In the genomic region with DNA sequence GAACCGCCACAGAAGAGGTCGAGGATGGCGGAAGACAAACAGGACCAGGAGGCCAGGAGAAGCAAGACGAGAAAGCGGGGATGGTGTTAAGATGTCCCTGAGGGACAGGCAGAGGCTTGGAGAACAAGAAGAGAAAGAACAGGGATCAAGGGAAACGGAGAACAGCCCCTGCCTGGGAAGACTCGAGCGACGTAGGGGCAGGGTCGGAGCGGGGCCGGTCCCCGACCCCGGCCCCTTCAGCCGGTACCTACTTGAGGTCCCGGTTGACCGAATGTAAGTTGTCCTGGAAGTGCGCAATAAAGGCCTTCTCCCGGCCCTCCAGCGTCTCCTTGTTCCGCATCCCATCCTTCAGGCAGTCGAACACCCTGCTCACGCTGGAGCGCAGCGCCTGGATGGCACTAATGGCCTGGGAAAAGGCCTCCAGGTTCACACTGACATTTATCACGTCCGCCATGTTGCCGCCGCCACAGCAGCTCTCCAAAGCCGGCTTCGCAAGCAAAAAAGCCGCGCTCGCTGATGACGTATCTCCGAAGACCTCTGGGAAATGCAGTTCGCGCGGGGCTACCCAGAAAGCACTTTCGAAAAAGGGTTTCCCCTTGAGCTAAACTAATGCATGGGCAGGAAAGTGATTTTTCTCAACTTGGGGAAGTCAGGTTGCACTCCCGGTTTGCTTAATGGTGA, we compare ENCODE assay signal across 1 cellular context.
A peak's percentile ranks its signal among the peaks of the same experiment; 100 is the strongest.
TF ChIP-seq lines count a peak whose summit lies in the region.

A gene with protein sequence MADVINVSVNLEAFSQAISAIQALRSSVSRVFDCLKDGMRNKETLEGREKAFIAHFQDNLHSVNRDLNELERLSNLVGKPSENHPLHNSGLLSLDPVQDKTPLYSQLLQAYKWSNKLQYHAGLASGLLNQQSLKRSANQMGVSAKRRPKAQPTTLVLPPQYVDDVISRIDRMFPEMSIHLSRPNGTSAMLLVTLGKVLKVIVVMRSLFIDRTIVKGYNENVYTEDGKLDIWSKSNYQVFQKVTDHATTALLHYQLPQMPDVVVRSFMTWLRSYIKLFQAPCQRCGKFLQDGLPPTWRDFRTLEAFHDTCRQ (minus strand): TSS at position 477 of the 681 bp plus-strand sequence. CDS start 23 bp downstream, at position 454.

TF ChIP-seq in K562, 482 proteins besides CTCF, POLR2A, EP300 and RAD21 (continued from another document):
- TF ChIP-seq, protein P1, sequence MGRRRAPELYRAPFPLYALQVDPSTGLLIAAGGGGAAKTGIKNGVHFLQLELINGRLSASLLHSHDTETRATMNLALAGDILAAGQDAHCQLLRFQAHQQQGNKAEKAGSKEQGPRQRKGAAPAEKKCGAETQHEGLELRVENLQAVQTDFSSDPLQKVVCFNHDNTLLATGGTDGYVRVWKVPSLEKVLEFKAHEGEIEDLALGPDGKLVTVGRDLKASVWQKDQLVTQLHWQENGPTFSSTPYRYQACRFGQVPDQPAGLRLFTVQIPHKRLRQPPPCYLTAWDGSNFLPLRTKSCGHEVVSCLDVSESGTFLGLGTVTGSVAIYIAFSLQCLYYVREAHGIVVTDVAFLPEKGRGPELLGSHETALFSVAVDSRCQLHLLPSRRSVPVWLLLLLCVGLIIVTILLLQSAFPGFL (CRISPR knock-in tag; IDR thresholded peaks at IDR 0.05) = no peak
- TF ChIP-seq ELF2 (CRISPR knock-in tag; IDR thresholded peaks at IDR 0.05) (no peak), FOXK1 (CRISPR knock-in tag; IDR thresholded peaks at IDR 0.05; ENCODE audit: borderline replicate concordance) (no peak), ZNF41 (CRISPR knock-in tag; conservative IDR thresholded peaks at IDR 0.05) (no peak), ZBED1 (IDR thresholded peaks at IDR 0.05) (no peak), ZNF384 (IDR thresholded peaks at IDR 0.05; ENCODE audit: low read depth, low read length) (peak; percentile 58), MEF2A (IDR thresholded peaks at IDR 0.05; ENCODE audit: control insufficient read depth, low read depth, low read length) (no peak), HDGF (IDR thresholded peaks at IDR 0.05) (no peak), HDAC8 (tag; IDR thresholded peaks at IDR 0.05) (no peak), FOSL1 (tag; conservative IDR thresholded peaks at IDR 0.05) (0 out of 2 replicates have a peak, but pooled peaks have one; percentile 15), ZKSCAN8 (CRISPR knock-in tag; IDR thresholded peaks at IDR 0.05) (0 out of 2 replicates have a peak, but pooled peaks have one; percentile 31), ZNF785 (CRISPR knock-in tag; IDR thresholded peaks at IDR 0.05) (no peak), NCOA1 (IDR thresholded peaks at IDR 0.05; ENCODE audit: low read depth) (no peak), ZNF707 (CRISPR knock-in tag; conservative IDR thresholded peaks at IDR 0.05) (no peak), KDM1A (IDR thresholded peaks at IDR 0.05) (no peak), ZNF124 (CRISPR knock-in tag; IDR thresholded peaks at IDR 0.05) (no peak), HCFC1 (IDR thresholded peaks at IDR 0.05; ENCODE audit: low read depth, low read length) (peak; percentile 95), ATF1 (CRISPR knock-in tag; IDR thresholded peaks at IDR 0.05) (peak; percentile 90), ATF1 (tag; IDR thresholded peaks at IDR 0.05) (peak; percentile 99), MYNN (IDR thresholded peaks at IDR 0.05) (no peak), MYNN (CRISPR knock-in tag; IDR thresholded peaks at IDR 0.05) (no peak), KAT2B (IDR thresholded peaks at IDR 0.05; ENCODE audit: low read depth, low read length) (no peak), SMAD3 (CRISPR knock-in tag; conservative IDR thresholded peaks at IDR 0.05) (no peak), MYC (IDR thresholded peaks at IDR 0.05; ENCODE audit: low read depth, low read length) (no peak), MYC (CRISPR knock-in tag; IDR thresholded peaks at IDR 0.05; ENCODE audit: borderline replicate concordance, low read depth) (no peak), LCOR (CRISPR knock-in tag; IDR thresholded peaks at IDR 0.05) (0 out of 2 replicates have a peak, but pooled peaks have one; percentile 36)
- TF ChIP-seq, protein P2, sequence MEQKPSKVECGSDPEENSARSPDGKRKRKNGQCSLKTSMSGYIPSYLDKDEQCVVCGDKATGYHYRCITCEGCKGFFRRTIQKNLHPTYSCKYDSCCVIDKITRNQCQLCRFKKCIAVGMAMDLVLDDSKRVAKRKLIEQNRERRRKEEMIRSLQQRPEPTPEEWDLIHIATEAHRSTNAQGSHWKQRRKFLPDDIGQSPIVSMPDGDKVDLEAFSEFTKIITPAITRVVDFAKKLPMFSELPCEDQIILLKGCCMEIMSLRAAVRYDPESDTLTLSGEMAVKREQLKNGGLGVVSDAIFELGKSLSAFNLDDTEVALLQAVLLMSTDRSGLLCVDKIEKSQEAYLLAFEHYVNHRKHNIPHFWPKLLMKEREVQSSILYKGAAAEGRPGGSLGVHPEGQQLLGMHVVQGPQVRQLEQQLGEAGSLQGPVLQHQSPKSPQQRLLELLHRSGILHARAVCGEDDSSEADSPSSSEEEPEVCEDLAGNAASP (IDR thresholded peaks at IDR 0.05) = no peak
- TF ChIP-seq, protein P3, sequence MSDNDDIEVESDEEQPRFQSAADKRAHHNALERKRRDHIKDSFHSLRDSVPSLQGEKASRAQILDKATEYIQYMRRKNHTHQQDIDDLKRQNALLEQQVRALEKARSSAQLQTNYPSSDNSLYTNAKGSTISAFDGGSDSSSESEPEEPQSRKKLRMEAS (CRISPR knock-in tag; IDR thresholded peaks at IDR 0.05) = no peak
- TF ChIP-seq, protein P4, sequence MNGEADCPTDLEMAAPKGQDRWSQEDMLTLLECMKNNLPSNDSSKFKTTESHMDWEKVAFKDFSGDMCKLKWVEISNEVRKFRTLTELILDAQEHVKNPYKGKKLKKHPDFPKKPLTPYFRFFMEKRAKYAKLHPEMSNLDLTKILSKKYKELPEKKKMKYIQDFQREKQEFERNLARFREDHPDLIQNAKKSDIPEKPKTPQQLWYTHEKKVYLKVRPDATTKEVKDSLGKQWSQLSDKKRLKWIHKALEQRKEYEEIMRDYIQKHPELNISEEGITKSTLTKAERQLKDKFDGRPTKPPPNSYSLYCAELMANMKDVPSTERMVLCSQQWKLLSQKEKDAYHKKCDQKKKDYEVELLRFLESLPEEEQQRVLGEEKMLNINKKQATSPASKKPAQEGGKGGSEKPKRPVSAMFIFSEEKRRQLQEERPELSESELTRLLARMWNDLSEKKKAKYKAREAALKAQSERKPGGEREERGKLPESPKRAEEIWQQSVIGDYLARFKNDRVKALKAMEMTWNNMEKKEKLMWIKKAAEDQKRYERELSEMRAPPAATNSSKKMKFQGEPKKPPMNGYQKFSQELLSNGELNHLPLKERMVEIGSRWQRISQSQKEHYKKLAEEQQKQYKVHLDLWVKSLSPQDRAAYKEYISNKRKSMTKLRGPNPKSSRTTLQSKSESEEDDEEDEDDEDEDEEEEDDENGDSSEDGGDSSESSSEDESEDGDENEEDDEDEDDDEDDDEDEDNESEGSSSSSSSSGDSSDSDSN (IDR thresholded peaks at IDR 0.05; ENCODE audit: borderline replicate concordance in 1 of 2, low read depth in 2 of 2, low read length in 2 of 2) = no peak
- TF ChIP-seq, protein P5, sequence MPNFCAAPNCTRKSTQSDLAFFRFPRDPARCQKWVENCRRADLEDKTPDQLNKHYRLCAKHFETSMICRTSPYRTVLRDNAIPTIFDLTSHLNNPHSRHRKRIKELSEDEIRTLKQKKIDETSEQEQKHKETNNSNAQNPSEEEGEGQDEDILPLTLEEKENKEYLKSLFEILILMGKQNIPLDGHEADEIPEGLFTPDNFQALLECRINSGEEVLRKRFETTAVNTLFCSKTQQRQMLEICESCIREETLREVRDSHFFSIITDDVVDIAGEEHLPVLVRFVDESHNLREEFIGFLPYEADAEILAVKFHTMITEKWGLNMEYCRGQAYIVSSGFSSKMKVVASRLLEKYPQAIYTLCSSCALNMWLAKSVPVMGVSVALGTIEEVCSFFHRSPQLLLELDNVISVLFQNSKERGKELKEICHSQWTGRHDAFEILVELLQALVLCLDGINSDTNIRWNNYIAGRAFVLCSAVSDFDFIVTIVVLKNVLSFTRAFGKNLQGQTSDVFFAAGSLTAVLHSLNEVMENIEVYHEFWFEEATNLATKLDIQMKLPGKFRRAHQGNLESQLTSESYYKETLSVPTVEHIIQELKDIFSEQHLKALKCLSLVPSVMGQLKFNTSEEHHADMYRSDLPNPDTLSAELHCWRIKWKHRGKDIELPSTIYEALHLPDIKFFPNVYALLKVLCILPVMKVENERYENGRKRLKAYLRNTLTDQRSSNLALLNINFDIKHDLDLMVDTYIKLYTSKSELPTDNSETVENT (CRISPR knock-in tag; IDR thresholded peaks at IDR 0.05) = no peak
- TF ChIP-seq, protein P6, sequence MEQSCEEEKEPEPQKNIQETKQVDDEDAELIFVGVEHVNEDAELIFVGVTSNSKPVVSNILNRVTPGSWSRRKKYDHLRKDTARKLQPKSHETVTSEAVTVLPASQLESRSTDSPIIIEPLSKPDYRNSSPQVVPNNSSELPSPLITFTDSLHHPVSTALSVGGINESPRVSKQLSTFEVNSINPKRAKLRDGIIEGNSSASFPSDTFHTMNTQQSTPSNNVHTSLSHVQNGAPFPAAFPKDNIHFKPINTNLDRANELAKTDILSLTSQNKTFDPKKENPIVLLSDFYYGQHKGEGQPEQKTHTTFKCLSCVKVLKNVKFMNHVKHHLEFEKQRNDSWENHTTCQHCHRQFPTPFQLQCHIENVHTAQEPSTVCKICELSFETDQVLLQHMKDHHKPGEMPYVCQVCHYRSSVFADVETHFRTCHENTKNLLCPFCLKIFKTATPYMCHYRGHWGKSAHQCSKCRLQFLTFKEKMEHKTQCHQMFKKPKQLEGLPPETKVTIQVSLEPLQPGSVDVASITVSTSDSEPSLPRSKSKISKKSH (CRISPR knock-in tag; IDR thresholded peaks at IDR 0.05) = no peak
- TF ChIP-seq, protein P7, sequence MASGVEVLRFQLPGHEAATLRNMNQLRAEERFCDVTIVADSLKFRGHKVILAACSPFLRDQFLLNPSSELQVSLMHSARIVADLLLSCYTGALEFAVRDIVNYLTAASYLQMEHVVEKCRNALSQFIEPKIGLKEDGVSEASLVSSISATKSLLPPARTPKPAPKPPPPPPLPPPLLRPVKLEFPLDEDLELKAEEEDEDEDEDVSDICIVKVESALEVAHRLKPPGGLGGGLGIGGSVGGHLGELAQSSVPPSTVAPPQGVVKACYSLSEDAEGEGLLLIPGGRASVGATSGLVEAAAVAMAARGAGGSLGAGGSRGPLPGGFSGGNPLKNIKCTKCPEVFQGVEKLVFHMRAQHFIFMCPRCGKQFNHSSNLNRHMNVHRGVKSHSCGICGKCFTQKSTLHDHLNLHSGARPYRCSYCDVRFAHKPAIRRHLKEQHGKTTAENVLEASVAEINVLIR (CRISPR knock-in tag; IDR thresholded peaks at IDR 0.05) = peak; percentile 97
- TF ChIP-seq, protein P8, sequence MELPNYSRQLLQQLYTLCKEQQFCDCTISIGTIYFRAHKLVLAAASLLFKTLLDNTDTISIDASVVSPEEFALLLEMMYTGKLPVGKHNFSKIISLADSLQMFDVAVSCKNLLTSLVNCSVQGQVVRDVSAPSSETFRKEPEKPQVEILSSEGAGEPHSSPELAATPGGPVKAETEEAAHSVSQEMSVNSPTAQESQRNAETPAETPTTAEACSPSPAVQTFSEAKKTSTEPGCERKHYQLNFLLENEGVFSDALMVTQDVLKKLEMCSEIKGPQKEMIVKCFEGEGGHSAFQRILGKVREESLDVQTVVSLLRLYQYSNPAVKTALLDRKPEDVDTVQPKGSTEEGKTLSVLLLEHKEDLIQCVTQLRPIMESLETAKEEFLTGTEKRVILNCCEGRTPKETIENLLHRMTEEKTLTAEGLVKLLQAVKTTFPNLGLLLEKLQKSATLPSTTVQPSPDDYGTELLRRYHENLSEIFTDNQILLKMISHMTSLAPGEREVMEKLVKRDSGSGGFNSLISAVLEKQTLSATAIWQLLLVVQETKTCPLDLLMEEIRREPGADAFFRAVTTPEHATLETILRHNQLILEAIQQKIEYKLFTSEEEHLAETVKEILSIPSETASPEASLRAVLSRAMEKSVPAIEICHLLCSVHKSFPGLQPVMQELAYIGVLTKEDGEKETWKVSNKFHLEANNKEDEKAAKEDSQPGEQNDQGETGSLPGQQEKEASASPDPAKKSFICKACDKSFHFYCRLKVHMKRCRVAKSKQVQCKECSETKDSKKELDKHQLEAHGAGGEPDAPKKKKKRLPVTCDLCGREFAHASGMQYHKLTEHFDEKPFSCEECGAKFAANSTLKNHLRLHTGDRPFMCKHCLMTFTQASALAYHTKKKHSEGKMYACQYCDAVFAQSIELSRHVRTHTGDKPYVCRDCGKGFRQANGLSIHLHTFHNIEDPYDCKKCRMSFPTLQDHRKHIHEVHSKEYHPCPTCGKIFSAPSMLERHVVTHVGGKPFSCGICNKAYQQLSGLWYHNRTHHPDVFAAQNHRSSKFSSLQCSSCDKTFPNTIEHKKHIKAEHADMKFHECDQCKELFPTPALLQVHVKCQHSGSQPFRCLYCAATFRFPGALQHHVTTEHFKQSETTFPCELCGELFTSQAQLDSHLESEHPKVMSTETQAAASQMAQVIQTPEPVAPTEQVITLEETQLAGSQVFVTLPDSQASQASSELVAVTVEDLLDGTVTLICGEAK (IDR thresholded peaks at IDR 0.05) = no peak
- TF ChIP-seq, protein P8 (CRISPR knock-in tag; IDR thresholded peaks at IDR 0.05) = no peak
